In the genomic region with DNA sequence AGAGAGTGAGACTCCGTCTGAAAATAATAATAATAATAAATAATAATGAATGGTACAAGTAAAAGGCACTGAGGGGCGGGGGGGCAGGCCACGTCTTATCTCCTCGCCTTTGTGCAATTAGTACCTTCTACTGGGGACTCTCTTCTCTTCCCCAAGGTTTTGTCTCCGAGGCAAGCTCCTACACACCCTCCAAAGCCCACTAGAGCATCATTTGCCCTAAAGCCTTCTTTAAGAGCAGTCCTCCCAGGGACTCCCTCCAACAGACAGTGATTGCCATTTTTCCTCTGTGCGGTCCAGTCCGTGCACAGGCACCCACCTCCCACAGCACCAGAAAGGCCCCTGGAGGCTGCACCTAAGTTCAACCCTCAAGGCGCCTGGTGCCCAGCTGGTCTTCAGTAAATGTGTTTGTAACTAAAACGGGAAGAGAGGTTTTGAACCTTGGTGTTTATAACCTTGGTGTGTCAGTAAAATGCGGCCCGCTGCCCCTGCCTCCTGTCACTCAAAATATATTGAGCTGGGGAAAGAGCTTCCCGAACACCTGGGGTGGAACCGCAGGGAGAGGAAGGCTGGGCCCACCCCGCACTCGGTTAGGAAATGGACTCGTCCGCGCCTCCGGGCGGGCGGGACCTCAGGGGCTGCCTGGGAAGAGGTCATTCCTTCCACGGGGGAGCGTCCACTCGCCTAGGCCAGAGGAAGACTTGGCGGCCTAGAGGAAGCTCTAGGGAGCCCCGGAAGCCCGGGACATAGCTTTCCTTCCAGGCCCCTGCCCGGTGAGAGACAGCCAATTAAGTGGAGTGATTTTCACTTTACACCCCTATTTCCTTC, we compare ENCODE assay signal across 12 cellular contexts. TPM values are rescaled to one million over a fixed set of nuclear protein-coding genes. Genes with fewer than 3 reads are reported as not detected.
A peak's percentile ranks its signal among the peaks of the same experiment; 100 is the strongest.
DNase-seq lines count a peak whose midpoint lies in the region; ATAC-seq and TF ChIP-seq lines count a peak whose summit lies in the region.
"Had no signal": no experiment of that assay in that cellular context is flagged by ENCODE, and none has a peak within 500 bp of the region (broad histone marks: within the 10 kb centered on the region; RNA-seq: fewer than 3 reads in every experiment).

No MANE protein-coding gene starts in this region.

- H3K9me2 ChIP-seq in DOHH2 (replicated peaks; ENCODE audit: control insufficient read depth, low read length), result no peaks in the 10 kb centered on the region

- peaks cover 80% of the 10 kb centered on the region for H3K27me3 ChIP-seq in DOHH2 (ENCODE audit: control insufficient read depth, low read length)

- H3F3A ChIP-seq in DOHH2 (ENCODE audit: control insufficient read depth, insufficient read depth), result no peaks in the 10 kb centered on the region

- H3K27me3 Mint-ChIP-seq in activated T-helper 1 cell treated with anti-CD3 and anti-CD28 coated beads, Interleukin-12 subunit alpha, Interleukin-12 subunit beta, Interleukin-2, Interleukin-4 antibody, amounts not matched to agents 30 ng/mL and 10 ng/mL and 1 ng/mL, durations not matched to agents 14 hours and 24 hours and 36 hours (ENCODE audit: insufficient read depth), result peaks cover 76% of the 10 kb centered on the region

- DNase-seq in NCI-H526 (lab: John Stamatoyannopoulos, UW), result peak; percentile 23 to 77
- DNase-seq in fibroblast of villous mesenchyme (ENCODE audit: low read depth), result peak; percentile 79
- peak in 2 of 3 donors; percentile 51 to 59 for DNase-seq in mucosa of descending colon
- DNase-seq in GM10266 (ENCODE audit: extremely low spot score), result no peak
- DNase-seq in dedifferentiated amniotic fluid mesenchymal stem cell (ENCODE audit: extremely low spot score), result no peak
- DNase-seq in activated T-helper 1 cell treated with anti-CD3 and anti-CD28 coated beads, Interleukin-12 subunit alpha, Interleukin-12 subunit beta, Interleukin-2, Interleukin-4 antibody, amounts not matched to agents 30 ng/mL and 10 ng/mL and 1 ng/mL, durations not matched to agents 14 hours and 24 hours and 36 hours (ENCODE audit: low spot score), result no peak
- no peak for DNase-seq in DMS79 (lab: John Stamatoyannopoulos, UW)
- DNase-seq: stimulated activated CD4-positive, alpha-beta T cell treated with anti-CD3 and anti-CD28 coated beads, Interleukin-2, amount 100 ng/mL, for 48 hours; stomach; T-cell had no signal

- no peaks in the 10 kb centered on the region for H3K9me3 Mint-ChIP-seq in activated T-helper 1 cell treated with anti-CD3 and anti-CD28 coated beads, Interleukin-12 subunit alpha, Interleukin-12 subunit beta, Interleukin-2, Interleukin-4 antibody, amounts not matched to agents 30 ng/mL and 10 ng/mL and 1 ng/mL, durations not matched to agents 14 hours and 24 hours and 36 hours
- H3K9me3 Mint-ChIP-seq: naive thymus-derived CD8-positive, alpha-beta T cell; T-cell had no signal

- no peaks in the 10 kb centered on the region for H4K20me1 ChIP-seq in DOHH2 (ENCODE audit: control insufficient read depth, insufficient read depth, low read depth, low read length)

- no peak overlapping the region for H3K4me3 Mint-ChIP-seq in activated T-helper 1 cell treated with anti-CD3 and anti-CD28 coated beads, Interleukin-12 subunit alpha, Interleukin-12 subunit beta, Interleukin-2, Interleukin-4 antibody, amounts not matched to agents 30 ng/mL and 10 ng/mL and 1 ng/mL, durations not matched to agents 14 hours and 24 hours and 36 hours
- H3K4me3 Mint-ChIP-seq: T-cell had no signal

- no peak for ATAC-seq in mucosa of descending colon
- ATAC-seq: naive thymus-derived CD8-positive, alpha-beta T cell; T-cell had no signal

- H3K79me2 ChIP-seq in DOHH2 (ENCODE audit: control insufficient read depth, low read length), result no peaks in the 10 kb centered on the region

- peaks cover 19% of the 10 kb centered on the region for H3K4me1 ChIP-seq in DOHH2 (ENCODE audit: control insufficient read depth, low read length)
- peaks cover 13% of the 10 kb centered on the region for H3K4me1 ChIP-seq in mucosa of descending colon (ENCODE audit: low read depth)

- intact Hi-C loops in mucosa of descending colon (cut with DNase I, micrococcal nuclease), result no loop called here
- intact Hi-C loops in activated T-helper 1 cell treated with anti-CD3 and anti-CD28 coated beads, Interleukin-12 subunit alpha, Interleukin-12 subunit beta, Interleukin-2, Interleukin-4 antibody, amounts not matched to agents 30 ng/mL and 10 ng/mL and 1 ng/mL, durations not matched to agents 14 hours and 24 hours and 36 hours (cut with micrococcal nuclease), result no loop called here

- peaks cover 15% of the 10 kb centered on the region for H3K4me1 Mint-ChIP-seq in activated T-helper 1 cell treated with anti-CD3 and anti-CD28 coated beads, Interleukin-12 subunit alpha, Interleukin-12 subunit beta, Interleukin-2, Interleukin-4 antibody, amounts not matched to agents 30 ng/mL and 10 ng/mL and 1 ng/mL, durations not matched to agents 14 hours and 24 hours and 36 hours (ENCODE audit: low read depth)

- H3K27ac ChIP-seq in DOHH2 (ENCODE audit: low read depth, low read length), result no peak overlapping the region
- H3K27ac ChIP-seq: stomach had no signal

- H3K9me3 ChIP-seq in DOHH2 (ENCODE audit: control insufficient read depth, insufficient read depth, low read length) (no peaks in the 10 kb centered on the region), mucosa of descending colon (no peaks in the 10 kb centered on the region)
- H3K9me3 ChIP-seq: stomach had no signal

- H3K4me3 ChIP-seq in DOHH2 (ENCODE audit: low read length) (peak overlapping the region; percentile 20; the same call in 1 of the 2 replicates), fibroblast of villous mesenchyme (ENCODE audit: low read depth, low read length) (no peak overlapping the region), mucosa of descending colon (no peak overlapping the region)
- H3K4me3 ChIP-seq: stomach had no signal

- H3K36me3 ChIP-seq in DOHH2 (ENCODE audit: control insufficient read depth, low read length) (no peaks in the 10 kb centered on the region), mucosa of descending colon (ENCODE audit: low read depth) (no peaks in the 10 kb centered on the region)
- H3K36me3 ChIP-seq: stomach had no signal

- no peak overlapping the region for H3K27ac Mint-ChIP-seq in activated T-helper 1 cell treated with anti-CD3 and anti-CD28 coated beads, Interleukin-12 subunit alpha, Interleukin-12 subunit beta, Interleukin-2, Interleukin-4 antibody, amounts not matched to agents 30 ng/mL and 10 ng/mL and 1 ng/mL, durations not matched to agents 14 hours and 24 hours and 36 hours
- H3K27ac Mint-ChIP-seq: T-cell had no signal

- peak overlapping the region; percentile 35; the same call in 1 of the 2 replicates for H3K4me2 ChIP-seq in DOHH2 (ENCODE audit: low read length)

- no peaks in the 10 kb centered on the region for H3K36me3 Mint-ChIP-seq in activated T-helper 1 cell treated with anti-CD3 and anti-CD28 coated beads, Interleukin-12 subunit alpha, Interleukin-12 subunit beta, Interleukin-2, Interleukin-4 antibody, amounts not matched to agents 30 ng/mL and 10 ng/mL and 1 ng/mL, durations not matched to agents 14 hours and 24 hours and 36 hours (ENCODE audit: low read depth)
- H3K36me3 Mint-ChIP-seq: naive thymus-derived CD8-positive, alpha-beta T cell; T-cell had no signal

- TF ChIP-seq CTCF in DOHH2 (IDR thresholded peaks at IDR 0.05; ENCODE audit: low read depth, low read length, poor library complexity, severe bottlenecking) (no peak), fibroblast of villous mesenchyme (IDR thresholded peaks at IDR 0.05; ENCODE audit: insufficient read depth, low read depth, low read length) (no peak), mucosa of descending colon (IDR thresholded peaks at IDR 0.05) (no peak), GM10266 (IDR thresholded peaks at IDR 0.05; ENCODE audit: control insufficient read depth, insufficient read depth, low read depth, missing control alignments) (no peak)

RNA-seq across cellular contexts. Expression of gene KDELR3, which starts 4.7 kb away (rescaled TPM):
- total RNA-seq in fibroblast of villous mesenchyme (125 and 139 TPM in 2 replicates), mucosa of descending colon (10 to 100 TPM in 2 of 3 donors, 1 to 10 TPM in 1; 4.2 to 14.4 (median 11.3) TPM)
- total RNA-seq in activated T-helper 1 cell treated with anti-CD3 and anti-CD28 coated beads, Interleukin-12 subunit alpha, Interleukin-12 subunit beta, Interleukin-2, Interleukin-4 antibody, amounts not matched to agents 30 ng/mL and 10 ng/mL and 1 ng/mL, durations not matched to agents 14 hours and 24 hours and 36 hours, result 1.1 and 1.3 TPM in 2 replicates
- total RNA-seq: naive thymus-derived CD8-positive, alpha-beta T cell had no signal

RNA-seq across cellular contexts. Expression of gene KCNJ4, which starts 8.2 kb away (rescaled TPM):
- total RNA-seq in fibroblast of villous mesenchyme (not detected in 2 replicates), mucosa of descending colon (not detected)
- total RNA-seq in activated T-helper 1 cell treated with anti-CD3 and anti-CD28 coated beads, Interleukin-12 subunit alpha, Interleukin-12 subunit beta, Interleukin-2, Interleukin-4 antibody, amounts not matched to agents 30 ng/mL and 10 ng/mL and 1 ng/mL, durations not matched to agents 14 hours and 24 hours and 36 hours, result not detected in 2 replicates
- total RNA-seq: naive thymus-derived CD8-positive, alpha-beta T cell; stomach; T-cell had no signal

RNA-seq across cellular contexts. Expression of gene DDX17, which starts 42.9 kb away (rescaled TPM):
- 454 and 540 TPM in 2 replicates for total RNA-seq in fibroblast of villous mesenchyme
- 100 to 1,000 TPM; 279 to 464 (median 363) TPM for total RNA-seq in mucosa of descending colon
- total RNA-seq in activated T-helper 1 cell treated with anti-CD3 and anti-CD28 coated beads, Interleukin-12 subunit alpha, Interleukin-12 subunit beta, Interleukin-2, Interleukin-4 antibody, amounts not matched to agents 30 ng/mL and 10 ng/mL and 1 ng/mL, durations not matched to agents 14 hours and 24 hours and 36 hours, result 356 and 358 TPM in 2 replicates

Comparison
In these comparisons a context has a peak if more than half of its experiments do, and no peak if none do; other contexts are left out.
1. DNase-seq: peak in NCI-H526 (2 of 2), fibroblast of villous mesenchyme (single experiment) and mucosa of descending colon (2 of 3); none in GM10266 (single experiment), dedifferentiated amniotic fluid mesenchymal stem cell (single experiment), activated T-helper 1 cell treated with anti-CD3 and anti-CD28 coated beads, Interleukin-12 subunit alpha, Interleukin-12 subunit beta, Interleukin-2, Interleukin-4 antibody, amounts not matched to agents 30 ng/mL and 10 ng/mL and 1 ng/mL, durations not matched to agents 14 hours and 24 hours and 36 hours (single experiment) and DMS79 (single experiment).